In the genomic region with DNA sequence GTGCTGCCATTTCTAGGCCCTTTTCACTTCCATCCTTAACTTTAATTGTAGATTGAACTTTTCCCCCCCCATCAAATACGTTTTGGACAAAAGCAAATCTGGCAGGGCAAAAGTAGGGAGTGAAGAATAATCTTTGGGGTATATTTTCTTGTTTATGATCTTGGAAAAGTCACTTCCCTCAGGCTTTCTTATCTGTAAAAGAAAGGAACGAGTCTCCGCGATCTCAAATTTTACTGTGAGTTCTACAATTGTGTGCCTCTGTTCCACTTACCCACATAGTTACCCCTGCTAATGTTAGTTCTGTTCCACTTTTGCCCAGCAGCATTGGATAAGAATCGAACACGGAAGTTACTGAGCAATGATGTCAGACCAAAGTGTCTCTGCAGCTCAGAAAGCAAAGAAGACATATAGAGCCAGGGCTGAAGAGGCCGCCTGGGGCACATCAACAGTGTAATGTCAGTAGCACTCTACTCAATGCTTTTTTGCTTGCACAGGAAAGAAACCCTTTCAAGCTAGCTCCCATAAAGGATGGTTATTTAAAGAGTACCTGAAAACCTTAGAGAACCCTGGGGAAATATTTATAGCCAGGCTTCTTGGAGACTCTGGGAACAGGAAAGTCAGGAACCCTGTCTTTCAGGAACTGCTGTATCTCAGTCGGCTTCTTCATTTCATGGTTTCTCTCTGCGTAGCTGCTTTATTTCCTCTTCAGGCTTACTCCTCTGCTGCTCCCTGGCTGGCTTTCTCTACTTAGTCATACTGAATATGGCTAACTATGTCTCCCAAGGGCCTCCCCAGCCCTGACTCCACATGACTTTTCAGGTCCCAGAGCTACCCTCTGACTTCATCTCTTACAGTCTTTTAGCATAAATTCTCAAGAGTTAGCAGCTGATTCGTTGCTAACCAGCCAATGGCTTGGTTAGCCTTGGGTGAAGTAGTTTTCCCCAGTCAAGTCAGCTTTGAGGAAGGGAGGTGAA, we compare ENCODE assay signal across 9 cellular contexts.
DNase-seq lines count a peak whose midpoint lies in the region; ATAC-seq and TF ChIP-seq lines count a peak whose summit lies in the region.
"Had no signal": no experiment of that assay in that cellular context is flagged by ENCODE, and none has a peak within 500 bp of the region (broad histone marks: within the 10 kb centered on the region; RNA-seq: fewer than 3 reads in every experiment).

No MANE protein-coding gene starts in this region.

- peak; percentile 17 for DNase-seq in astrocyte of the spinal cord (ENCODE audit: low read depth, low spot score)
- DNase-seq in pons (ENCODE audit: low spot score): peak; percentile 29
- DNase-seq in GDM1 (lab: John Stamatoyannopoulos, UW): no peak
- no peak for DNase-seq in Peyer's patch
- no peak for DNase-seq in HuH-7.5 (ENCODE audit: low spot score)
- no peak for DNase-seq in NCI-H2107 (lab: John Stamatoyannopoulos, UW)
- DNase-seq: activated naive CD8-positive, alpha-beta T cell treated with anti-CD3 and anti-CD28 coated beads, Interleukin-2, amount 10 ng/mL, durations not matched to agents 7 days and 5 days had no signal

- no peak overlapping the region for H3K27ac ChIP-seq in Peyer's patch

- in situ Hi-C loops in astrocyte of the spinal cord (cut with HindIII; ENCODE audit: low sequenced_read_pairs): no loop called here

- no peak for TF ChIP-seq CTCF in astrocyte of the spinal cord (IDR thresholded peaks at IDR 0.05; ENCODE audit: low read depth, low read length)
- no peak for TF ChIP-seq CTCF in Peyer's patch (IDR thresholded peaks at IDR 0.05)

- TF ChIP-seq POLR2A in Peyer's patch (IDR thresholded peaks at IDR 0.05): no peak

- H3K4me3 ChIP-seq in astrocyte of the spinal cord (ENCODE audit: low read depth, low read length) (no peak overlapping the region), Peyer's patch (no peak overlapping the region)

- H3K9me3 ChIP-seq in Peyer's patch: no peaks in the 10 kb centered on the region

- H3K27me3 ChIP-seq in Peyer's patch: no peaks in the 10 kb centered on the region

- no peaks in the 10 kb centered on the region for H3K4me1 ChIP-seq in Peyer's patch

- no peaks in the 10 kb centered on the region for H3K36me3 ChIP-seq in Peyer's patch

- ATAC-seq in GM19395 (IDR thresholded peaks at IDR 0.05; ENCODE audit: unreplicated experiment): peak; percentile 65
- peak; percentile 77 for ATAC-seq in HG02981 (IDR thresholded peaks at IDR 0.05; ENCODE audit: unreplicated experiment)

Comparison
In these comparisons a context has a peak if more than half of its experiments do, and no peak if none do; other contexts are left out.
1. DNase-seq: peak in astrocyte of the spinal cord (single experiment) and pons (single experiment); none in GDM1 (single experiment), Peyer's patch (0 of 3), HuH-7.5 (single experiment) and NCI-H2107 (single experiment).